ENCODE assay signal across 1 cellular context in genomic region chr14:104326848-104327247, GRCh38.
TF ChIP-seq lines count a peak whose summit lies in the region.

No MANE protein-coding gene starts in this region.

TF ChIP-seq in HepG2, 621 proteins besides CTCF, POLR2A, EP300 and RAD21 (continued from another document):
- no peak for TF ChIP-seq ETV5 (CRISPR knock-in tag; IDR thresholded peaks at IDR 0.05; ENCODE audit: borderline replicate concordance)
- TF ChIP-seq MLLT10 (CRISPR knock-in tag; IDR thresholded peaks at IDR 0.05), result no peak
- TF ChIP-seq MAFK (conservative IDR thresholded peaks at IDR 0.05 in 1 of 2, IDR thresholded peaks at IDR 0.05 in 1 of 2; ENCODE audit: low read length in 2 of 2), result no peak
- TF ChIP-seq GATA4 (IDR thresholded peaks at IDR 0.05; ENCODE audit: borderline replicate concordance, low read depth), result no peak
- no peak for TF ChIP-seq REXO4 (CRISPR knock-in tag; IDR thresholded peaks at IDR 0.05; ENCODE audit: borderline replicate concordance)
- no peak for TF ChIP-seq KAT8 (CRISPR knock-in tag; IDR thresholded peaks at IDR 0.05)
- no peak for TF ChIP-seq RBFOX2 (IDR thresholded peaks at IDR 0.05; ENCODE audit: low read depth, low read length)
- no peak for TF ChIP-seq RBAK (CRISPR knock-in tag; IDR thresholded peaks at IDR 0.05)
- TF ChIP-seq ZNF160 (CRISPR knock-in tag; IDR thresholded peaks at IDR 0.05), result no peak
- no peak for TF ChIP-seq ZFP36L2 (CRISPR knock-in tag; IDR thresholded peaks at IDR 0.05)
- no peak for TF ChIP-seq SOX6 (IDR thresholded peaks at IDR 0.05)
- TF ChIP-seq SOX6 (CRISPR knock-in tag; IDR thresholded peaks at IDR 0.05), result no peak
